ENCODE assay signal across 11 cellular contexts in the genomic region with DNA sequence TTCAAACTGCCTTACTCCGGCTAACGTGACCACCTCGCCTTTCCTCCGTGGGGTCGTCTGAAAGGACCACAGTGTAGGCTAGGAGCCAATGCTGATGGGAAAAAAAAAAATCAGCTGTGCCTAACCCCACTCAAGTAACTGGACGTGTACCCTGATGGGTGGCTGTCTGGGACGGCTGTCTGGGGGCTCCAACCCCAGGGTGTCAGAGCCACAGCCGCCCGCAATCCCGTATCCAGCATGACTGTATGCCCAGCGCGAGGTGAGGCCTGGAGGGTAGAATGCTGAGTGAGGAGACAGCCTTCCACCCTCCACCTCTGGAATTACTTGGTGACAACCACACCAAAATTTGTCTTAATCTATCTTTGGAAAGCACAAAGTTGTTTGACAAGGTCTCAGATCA. TPM values are rescaled to one million over a fixed set of nuclear protein-coding genes. Genes with fewer than 3 reads are reported as not detected.
DNase-seq lines count a peak whose midpoint lies in the region; ATAC-seq, FAIRE-seq and TF ChIP-seq lines count a peak whose summit lies in the region.
"Had no signal": no experiment of that assay in that cellular context is flagged by ENCODE, and none has a peak within 500 bp of the region (broad histone marks: within the 10 kb centered on the region; RNA-seq: fewer than 3 reads in every experiment).

No MANE protein-coding gene starts in this region.

- peaks cover 5 to 45% (median 18%) of the 10 kb centered on the region in 3 experiments for H3K36me3 ChIP-seq in naive thymus-derived CD4-positive, alpha-beta T cell (ENCODE audit: control insufficient read depth in 2 of 3, insufficient read depth in 3 of 3, low read length in 3 of 3)
- H3K36me3 ChIP-seq in mesendoderm (ENCODE audit: control insufficient read depth, insufficient read depth, low read length): peaks cover 14% of the 10 kb centered on the region

- no peaks in the 10 kb centered on the region for H3K9me3 ChIP-seq in naive thymus-derived CD4-positive, alpha-beta T cell (ENCODE audit: control insufficient read depth in 2 of 3, low read length in 3 of 3)

- no peak overlapping the region for H3K4me2 ChIP-seq in mesendoderm (ENCODE audit: low read length)

- H2AK5ac ChIP-seq in mesendoderm (ENCODE audit: low read length): no peak overlapping the region

- peaks cover 52 to 55% of the 10 kb centered on the region in 2 donors for H3K4me1 ChIP-seq in naive thymus-derived CD4-positive, alpha-beta T cell (ENCODE audit: control insufficient read depth in 2 of 2, insufficient read depth in 2 of 2, low read length in 2 of 2)
- peaks cover 12% of the 10 kb centered on the region for H3K4me1 ChIP-seq in foreskin keratinocyte
- H3K4me1 ChIP-seq in mesendoderm (ENCODE audit: control insufficient read depth, low read depth, low read length): peaks cover 5% of the 10 kb centered on the region

- intact Hi-C loops in naive thymus-derived CD4-positive, alpha-beta T cell (cut with micrococcal nuclease): no loop called here

- H3K27ac Mint-ChIP-seq in stimulated activated naive CD8-positive, alpha-beta T cell treated with anti-CD3 and anti-CD28 coated beads, Interleukin-15, Interleukin-2, amounts not matched to agents 100 ng/mL and 50 ng/mL, for 24 hours: peak overlapping the region; percentile 92
- peak overlapping the region; percentile 71 for H3K27ac Mint-ChIP-seq in activated naive CD8-positive, alpha-beta T cell treated with anti-CD3 and anti-CD28 coated beads, Interleukin-2, amount 50 U/mL, for 24 hours
- peak overlapping the region; percentile 76 to 93 (median 90) for H3K27ac Mint-ChIP-seq in naive thymus-derived CD4-positive, alpha-beta T cell

- peaks cover 22% of the 10 kb centered on the region for H3K79me1 ChIP-seq in mesendoderm (ENCODE audit: low read length)

- TF ChIP-seq CTCF in foreskin keratinocyte (conservative IDR thresholded peaks at IDR 0.05): no peak

- H2BK5ac ChIP-seq in mesendoderm (ENCODE audit: low read length): no peak overlapping the region

- WGBS in mesendoderm (ENCODE audit: extremely low coverage, insufficient coverage, low lambda C conversion rate): no CpG with 5 or more reads among the region's 12 CpGs

- no peak overlapping the region for H4K5ac ChIP-seq in mesendoderm (ENCODE audit: low read length)

- H4K8ac ChIP-seq in mesendoderm (ENCODE audit: low read depth, low read length): no peak overlapping the region

- TF ChIP-seq POLR2A in GM12892 (IDR thresholded peaks at IDR 0.05; ENCODE audit: low read depth, low read length): no peak; the same call in 1 of the 2 replicates

- DNase-seq in stimulated activated naive CD8-positive, alpha-beta T cell treated with anti-CD3 and anti-CD28 coated beads, Interleukin-15, Interleukin-2, amounts not matched to agents 100 U/mL and 50 U/mL, for 24 hours: no peak
- no peak for DNase-seq in activated naive CD8-positive, alpha-beta T cell treated with anti-CD3 and anti-CD28 coated beads, Interleukin-2, amount 50 U/mL, for 24 hours
- DNase-seq in naive thymus-derived CD4-positive, alpha-beta T cell: no peak
- no peak for DNase-seq in foreskin keratinocyte
- no peak for DNase-seq in GM12892 (ENCODE audit: insufficient read length)
- no peak for DNase-seq in mesendoderm
- DNase-seq: COR-L47, NCI-H1694, T1000 had no signal

- H3K79me2 ChIP-seq in mesendoderm (ENCODE audit: control insufficient read depth, insufficient read depth, low read length): peaks cover 68% of the 10 kb centered on the region

- peak overlapping the region; percentile 53 for H3K27ac ChIP-seq in naive thymus-derived CD4-positive, alpha-beta T cell (ENCODE audit: low read depth, low read length)
- H3K27ac ChIP-seq in foreskin keratinocyte: no peak overlapping the region
- no peak overlapping the region for H3K27ac ChIP-seq in mesendoderm (ENCODE audit: low read depth, low read length)

- ATAC-seq in stimulated activated naive CD8-positive, alpha-beta T cell treated with anti-CD3 and anti-CD28 coated beads, Interleukin-15, Interleukin-2, amounts not matched to agents 100 U/mL and 50 U/mL, for 24 hours: no peak
- no peak for ATAC-seq in activated naive CD8-positive, alpha-beta T cell treated with anti-CD3 and anti-CD28 coated beads, Interleukin-2, amount 50 U/mL, for 24 hours
- no peak for ATAC-seq in naive thymus-derived CD4-positive, alpha-beta T cell
- ATAC-seq in foreskin keratinocyte: no peak
- no peak for ATAC-seq in GM21526 (IDR thresholded peaks at IDR 0.05; ENCODE audit: low FRiP score, unreplicated experiment)

- no peaks in the 10 kb centered on the region for H3K27me3 Mint-ChIP-seq in stimulated activated naive CD8-positive, alpha-beta T cell treated with anti-CD3 and anti-CD28 coated beads, Interleukin-15, Interleukin-2, amounts not matched to agents 100 ng/mL and 50 ng/mL, for 24 hours
- no peaks in the 10 kb centered on the region for H3K27me3 Mint-ChIP-seq in activated naive CD8-positive, alpha-beta T cell treated with anti-CD3 and anti-CD28 coated beads, Interleukin-2, amount 50 U/mL, for 24 hours
- no peaks in the 10 kb centered on the region for H3K27me3 Mint-ChIP-seq in naive thymus-derived CD4-positive, alpha-beta T cell

- H3K9ac ChIP-seq in mesendoderm (ENCODE audit: low read length): no peak overlapping the region

- peaks cover 64% of the 10 kb centered on the region for H3K36me3 Mint-ChIP-seq in stimulated activated naive CD8-positive, alpha-beta T cell treated with anti-CD3 and anti-CD28 coated beads, Interleukin-15, Interleukin-2, amounts not matched to agents 100 ng/mL and 50 ng/mL, for 24 hours (ENCODE audit: low read depth)
- peaks cover 52% of the 10 kb centered on the region for H3K36me3 Mint-ChIP-seq in activated naive CD8-positive, alpha-beta T cell treated with anti-CD3 and anti-CD28 coated beads, Interleukin-2, amount 50 U/mL, for 24 hours (ENCODE audit: low read depth)
- peaks cover 4 to 35% (median 15%) of the 10 kb centered on the region in 5 donors for H3K36me3 Mint-ChIP-seq in naive thymus-derived CD4-positive, alpha-beta T cell

- FAIRE-seq in GM12892 (lab: Jason Lieb, UNC): no peak

- POLR2A ChIA-PET in naive thymus-derived CD4-positive, alpha-beta T cell (lab: Charles Lee): interaction anchor here (0.6 to 1.6 kb wide), 2 partner anchors 9 to 32 kb away, joined by 3 to 4 read pairs; no protein-coding TSS in a partner anchor

- H3K4me3 Mint-ChIP-seq in stimulated activated naive CD8-positive, alpha-beta T cell treated with anti-CD3 and anti-CD28 coated beads, Interleukin-15, Interleukin-2, amounts not matched to agents 100 ng/mL and 50 ng/mL, for 24 hours: peak overlapping the region; percentile 91
- H3K4me3 Mint-ChIP-seq in activated naive CD8-positive, alpha-beta T cell treated with anti-CD3 and anti-CD28 coated beads, Interleukin-2, amount 50 U/mL, for 24 hours: peak overlapping the region; percentile 85
- H3K4me3 Mint-ChIP-seq in naive thymus-derived CD4-positive, alpha-beta T cell: peak overlapping the region; percentile 55 to 88 (median 74)

- H2BK120ac ChIP-seq in mesendoderm (ENCODE audit: low read depth, low read length): no peak overlapping the region

- no peak overlapping the region for H3K4me3 ChIP-seq in naive thymus-derived CD4-positive, alpha-beta T cell (ENCODE audit: low read length)
- no peak overlapping the region for H3K4me3 ChIP-seq in mesendoderm (ENCODE audit: low read length)

- no peak overlapping the region for H3K23ac ChIP-seq in mesendoderm (ENCODE audit: low read length)

- H3K27me3 ChIP-seq in naive thymus-derived CD4-positive, alpha-beta T cell (ENCODE audit: control insufficient read depth in 2 of 2, insufficient read depth in 2 of 2, low read length in 2 of 2): no peaks in the 10 kb centered on the region
- no peaks in the 10 kb centered on the region for H3K27me3 ChIP-seq in foreskin keratinocyte
- H3K27me3 ChIP-seq in mesendoderm (ENCODE audit: insufficient read depth, low read length, poor library complexity): no peaks in the 10 kb centered on the region

- H3K9me3 Mint-ChIP-seq in stimulated activated naive CD8-positive, alpha-beta T cell treated with anti-CD3 and anti-CD28 coated beads, Interleukin-15, Interleukin-2, amounts not matched to agents 100 ng/mL and 50 ng/mL, for 24 hours: no peaks in the 10 kb centered on the region
- H3K9me3 Mint-ChIP-seq in activated naive CD8-positive, alpha-beta T cell treated with anti-CD3 and anti-CD28 coated beads, Interleukin-2, amount 50 U/mL, for 24 hours: no peaks in the 10 kb centered on the region
- H3K9me3 Mint-ChIP-seq in naive thymus-derived CD4-positive, alpha-beta T cell: no peaks in the 10 kb centered on the region

- peaks cover 69% of the 10 kb centered on the region for H3K4me1 Mint-ChIP-seq in stimulated activated naive CD8-positive, alpha-beta T cell treated with anti-CD3 and anti-CD28 coated beads, Interleukin-15, Interleukin-2, amounts not matched to agents 100 ng/mL and 50 ng/mL, for 24 hours (ENCODE audit: low read depth)
- H3K4me1 Mint-ChIP-seq in activated naive CD8-positive, alpha-beta T cell treated with anti-CD3 and anti-CD28 coated beads, Interleukin-2, amount 50 U/mL, for 24 hours: peaks cover 70% of the 10 kb centered on the region
- peaks cover 46 to 70% (median 64%) of the 10 kb centered on the region in 7 donors for H3K4me1 Mint-ChIP-seq in naive thymus-derived CD4-positive, alpha-beta T cell

- H2BK15ac ChIP-seq in mesendoderm (replicated peaks; ENCODE audit: low read depth): no peak overlapping the region

- no peak overlapping the region for H3K56ac ChIP-seq in mesendoderm (ENCODE audit: low read length)

- CTCF ChIA-PET in naive thymus-derived CD4-positive, alpha-beta T cell (lab: Charles Lee): interaction anchor here (1.2 kb wide), 1 partner anchor 27 kb away, joined by 3 read pairs; no protein-coding TSS in a partner anchor

- H3K4ac ChIP-seq in mesendoderm (ENCODE audit: low read depth, low read length): no peak overlapping the region

- no peak overlapping the region for H3K18ac ChIP-seq in mesendoderm (ENCODE audit: low read length)

RNA-seq across cellular contexts. Expression of gene CSNK1D, which starts 2.8 kb away (rescaled TPM):
- total RNA-seq in naive thymus-derived CD4-positive, alpha-beta T cell: 100 to 1,000 TPM; 144 to 249 (median 176) TPM
- polyA plus RNA-seq in naive thymus-derived CD4-positive, alpha-beta T cell: 10 to 100 TPM; 46.1 to 81.3 TPM
- 57.7 and 62.8 TPM in 2 replicates for total RNA-seq in foreskin keratinocyte
- 75.6 and 81.9 TPM in 2 replicates for polyA plus RNA-seq in foreskin keratinocyte
- polyA plus RNA-seq in GM12892 (2012; ENCODE audit: missing spikeins): 52.3 TPM
- polyA plus RNA-seq in mesendoderm (2013, experiment 1 of 2): 76.4 TPM
- 75.9 TPM for polyA plus RNA-seq in mesendoderm (2013, experiment 2 of 2)

RNA-seq across cellular contexts. Expression of gene SLC16A3, which starts 41.8 kb away (rescaled TPM):
- total RNA-seq in naive thymus-derived CD4-positive, alpha-beta T cell: 100 to 1,000 TPM in 2 of 5 experiments, 10 to 100 TPM in 3; 14.6 to 264 (median 67.0) TPM
- 1 to 10 TPM; 1.4 to 1.9 TPM for polyA plus RNA-seq in naive thymus-derived CD4-positive, alpha-beta T cell
- 40.9 and 44.3 TPM in 2 replicates for total RNA-seq in foreskin keratinocyte
- 47.5 and 54.7 TPM in 2 replicates for polyA plus RNA-seq in foreskin keratinocyte
- 56.1 TPM for polyA plus RNA-seq in GM12892 (2012; ENCODE audit: missing spikeins)
- polyA plus RNA-seq in mesendoderm (2013, experiment 1 of 2): 1.9 TPM
- polyA plus RNA-seq in mesendoderm (2013, experiment 2 of 2): 1.6 TPM

RNA-seq across cellular contexts. Expression of gene CD7, which starts 46.8 kb away (rescaled TPM):
- total RNA-seq in naive thymus-derived CD4-positive, alpha-beta T cell: 100 to 1,000 TPM in 3 of 5 experiments, 10 to 100 TPM in 2; 61.9 to 390 (median 165) TPM
- polyA plus RNA-seq in naive thymus-derived CD4-positive, alpha-beta T cell: 100 to 1,000 TPM; 169 to 183 TPM
- not detected in 2 replicates for total RNA-seq in foreskin keratinocyte
- polyA plus RNA-seq in foreskin keratinocyte: not detected in 2 replicates
- not detected for polyA plus RNA-seq in GM12892 (2012; ENCODE audit: missing spikeins)
- 0.34 TPM for polyA plus RNA-seq in mesendoderm (2013, experiment 1 of 2)
- polyA plus RNA-seq in mesendoderm (2013, experiment 2 of 2): 0.39 TPM

RNA-seq across cellular contexts. Expression of gene CCDC57, which starts 58.0 kb away (rescaled TPM):
- 100 to 1,000 TPM in 2 of 5 experiments, 10 to 100 TPM in 3; 75.7 to 127 (median 95.0) TPM for total RNA-seq in naive thymus-derived CD4-positive, alpha-beta T cell
- polyA plus RNA-seq in naive thymus-derived CD4-positive, alpha-beta T cell: 10 to 100 TPM; 32.1 to 36.8 TPM
- 19.5 TPM in 2 replicates for total RNA-seq in foreskin keratinocyte
- 17.9 and 18.3 TPM in 2 replicates for polyA plus RNA-seq in foreskin keratinocyte
- 47.8 TPM for polyA plus RNA-seq in GM12892 (2012; ENCODE audit: missing spikeins)
- 6.8 TPM for polyA plus RNA-seq in mesendoderm (2013, experiment 1 of 2)
- polyA plus RNA-seq in mesendoderm (2013, experiment 2 of 2): 7.4 TPM

Comparison
In these comparisons a context has a peak if more than half of its experiments do, and no peak if none do; other contexts are left out.
1. RNA of gene CD7, which starts 46.8 kb away (total RNA-seq): 61.9 to 390 TPM in naive thymus-derived CD4-positive, alpha-beta T cell; not detected in foreskin keratinocyte; every median in the first group is over 10 times any median in the second.
2. Peak in every context shown above with its lines, with median percentiles within 50 percentile points of each other: H3K27ac Mint-ChIP-seq and H3K4me3 Mint-ChIP-seq.